26 cellular contexts compared by ENCODE assay signal in genomic region chr4:171521726-171522125, GRCh38.
"Had no signal": no experiment of that assay in that cellular context is flagged by ENCODE, and none has a peak within 500 bp of the region (broad histone marks: within the 10 kb centered on the region; RNA-seq: fewer than 3 reads in every experiment).

No MANE protein-coding gene starts in this region.

- ATAC-seq: activated CD4-positive, CD25-positive, alpha-beta regulatory T cell treated with anti-CD3 and anti-CD28 coated beads, Interleukin-2, amount 50 U/mL, for 24 hours; activated naive CD8-positive, alpha-beta T cell treated with anti-CD3 and anti-CD28 coated beads, Interleukin-2, amount 50 U/mL, for 24 hours; activated T-cell treated with anti-CD3 and anti-CD28 coated beads, Interleukin-2, amount 50 U/mL, for 4 hours; Panc1; WTC11 had no signal

- DNase-seq: activated CD4-positive, alpha-beta memory T cell treated with anti-CD3 and anti-CD28 coated beads for 36 hours; activated CD4-positive, alpha-beta T cell treated with anti-CD3 and anti-CD28 coated beads for 4 hours; activated CD4-positive, alpha-beta T cell treated with anti-CD3 and anti-CD28 coated beads, Interleukin-2, amount 50 U/mL, for 1 hour; activated CD8-positive, alpha-beta memory T cell treated with anti-CD3 and anti-CD28 coated beads, Interleukin-2, amount 50 U/mL, for 4 hours; activated naive CD4-positive, alpha-beta T cell treated with anti-CD3 and anti-CD28 coated beads, Interleukin-2, amount 10 ng/mL, durations not matched to agents 7 days and 5 days; activated naive CD8-positive, alpha-beta T cell treated with anti-CD3 and anti-CD28 coated beads, Interleukin-2, amount 50 U/mL, for 24 hours; activated T-cell treated with anti-CD3 and anti-CD28 coated beads for 4 hours; activated T-cell treated with anti-CD3 and anti-CD28 coated beads, Interleukin-2, amount 50 U/mL, for 4 hours; anterior cingulate cortex; caudate nucleus; cerebellar nuclear complex; MG63; NCI-H1048; NCI-H1436 treated with DMSO at 0.1 percent for 48 hours; NCI-H1694 treated with DMSO at 0.1 percent for 48 hours; NCI-H2029; NCI-H446; NCI-H510A treated with DMSO at 0.1 percent for 48 hours; NCI-H526 treated with DMSO at 0.1 percent for 48 hours; NCI-H774; SHP77; SJCRH30 had no signal

- FAIRE-seq: bronchial epithelial cell had no signal
